Comparison of ENCODE assay signal across 8 cellular contexts in genomic region chr1:28668191-28668955, GRCh38. TPM values are rescaled to one million over a fixed set of nuclear protein-coding genes. Genes with fewer than 3 reads are reported as not detected.
DNase-seq lines count a peak whose midpoint lies in the region; ATAC-seq lines count a peak whose summit lies in the region.

TSS of gene GMEB1 (plus strand) at chr1:28668784. CDS start at chr1:28683613, 14,829 bp downstream.

- no peaks in the 10 kb centered on the region for H3K27me3 ChIP-seq in CD4-positive, alpha-beta memory T cell (ENCODE audit: insufficient read depth, low read length)
- H3K27me3 ChIP-seq in effector memory CD4-positive, alpha-beta T cell (replicated peaks; ENCODE audit: control insufficient read depth, insufficient read depth, low read length, poor library complexity, severe bottlenecking): no peaks in the 10 kb centered on the region

- no peaks in the 10 kb centered on the region for H3K9me3 ChIP-seq in CD4-positive, alpha-beta memory T cell (ENCODE audit: control insufficient read depth in 1 of 2, low read length in 2 of 2)
- no peaks in the 10 kb centered on the region for H3K9me3 ChIP-seq in effector memory CD4-positive, alpha-beta T cell (ENCODE audit: control insufficient read depth, low read length)

- peak within 1 kb of the TSS; percentile 88 for H3K27ac ChIP-seq in CD4-positive, alpha-beta memory T cell (ENCODE audit: low read depth, low read length)
- H3K27ac ChIP-seq in effector memory CD4-positive, alpha-beta T cell (ENCODE audit: insufficient read depth, low read length, poor library complexity, severe bottlenecking): peak within 1 kb of the TSS; percentile 93

- H3K27me3 Mint-ChIP-seq in CD4-positive, alpha-beta memory T cell: no peaks in the 10 kb centered on the region
- H3K27me3 Mint-ChIP-seq in memory B cell: no peaks in the 10 kb centered on the region

- H3K4me1 Mint-ChIP-seq in CD4-positive, alpha-beta memory T cell: peaks cover 13 to 26% (median 18%) of the 10 kb centered on the region in 4 donors
- H3K4me1 Mint-ChIP-seq in memory B cell: peaks cover 9% of the 10 kb centered on the region

- no peaks in the 10 kb centered on the region for H3K9me3 Mint-ChIP-seq in CD4-positive, alpha-beta memory T cell
- H3K9me3 Mint-ChIP-seq in memory B cell: no peaks in the 10 kb centered on the region

- peak; percentile 79 to 86 (median 84) for DNase-seq in CD4-positive, alpha-beta memory T cell
- DNase-seq in HPDE6-E6E7 (ENCODE audit: extremely low spot score): peak; percentile 93
- DNase-seq in NOMO-1 (lab: John Stamatoyannopoulos, UW; ENCODE audit: unreplicated experiment in 2 of 2): peak; percentile 78 to 91
- DNase-seq in activated CD8-positive, alpha-beta memory T cell treated with anti-CD3 and anti-CD28 coated beads for 48 hours (ENCODE audit: low read depth in 2 of 3, low spot score in 2 of 3): peak; percentile 57 to 84 (median 74)
- DNase-seq in effector memory CD4-positive, alpha-beta T cell: peak; percentile 72 to 77 (median 74)
- peak; percentile 74 for DNase-seq in memory B cell (ENCODE audit: low spot score in 2 of 2)
- peak; percentile 73 to 80 (median 77) for DNase-seq in stimulated activated CD4-positive, alpha-beta T cell treated with anti-CD3 and anti-CD28 coated beads, TNF-alpha, amount 100 ng/mL, for 48 hours (ENCODE audit: low read depth in 3 of 3)

- H3K4me1 ChIP-seq in CD4-positive, alpha-beta memory T cell (ENCODE audit: insufficient read depth, low read length): peaks cover 21% of the 10 kb centered on the region
- H3K4me1 ChIP-seq in effector memory CD4-positive, alpha-beta T cell (ENCODE audit: control insufficient read depth, insufficient read depth, low read length, poor library complexity, severe bottlenecking): peaks cover 10% of the 10 kb centered on the region

- CTCF ChIA-PET in CD4-positive, alpha-beta memory T cell (lab: Charles Lee; ENCODE audit: partially characterized antibody): interaction anchor here (0.7 to 2.6 kb wide), 11 partner anchors 13 to 115 kb away, joined by 3 to 29 read pairs (median 3); partner anchors contain the start of genes RNU11, TAF12 and YTHDF2

- intact Hi-C loops in CD4-positive, alpha-beta memory T cell (cut with micrococcal nuclease): loop anchor here (1.0 to 5.0 kb wide), 5 partner anchors 20 to 514 kb away; partner anchors contain the start of genes RNU11, SRSF4 and TAF12

- ATAC-seq in GM19467 (IDR thresholded peaks at IDR 0.05; ENCODE audit: unreplicated experiment) (peak; percentile 76), memory B cell (ENCODE audit: low read depth) (peak; percentile 75)

- peak within 1 kb of the TSS; percentile 89 to 92 for H3K4me3 ChIP-seq in CD4-positive, alpha-beta memory T cell (ENCODE audit: low read length in 2 of 2)
- peak within 1 kb of the TSS; percentile 87 for H3K4me3 ChIP-seq in effector memory CD4-positive, alpha-beta T cell (ENCODE audit: insufficient read depth, low read depth, low read length, poor library complexity, severe bottlenecking)

- peaks cover 0 to 8% of the 10 kb centered on the region in 2 donors for H3K36me3 Mint-ChIP-seq in CD4-positive, alpha-beta memory T cell
- H3K36me3 Mint-ChIP-seq in memory B cell: no peaks in the 10 kb centered on the region

- POLR2A ChIA-PET in CD4-positive, alpha-beta memory T cell (lab: Charles Lee; ENCODE audit: partially characterized antibody): interaction anchor here (0.8 to 7.8 kb wide), 24 partner anchors 9 to 514 kb away, joined by 3 to 202 read pairs (median 6); partner anchors contain the start of genes MED18, RCC1, RNU11 and SRSF4

- H3K36me3 ChIP-seq in CD4-positive, alpha-beta memory T cell (ENCODE audit: insufficient read depth, low read length): no peaks in the 10 kb centered on the region
- no peaks in the 10 kb centered on the region for H3K36me3 ChIP-seq in effector memory CD4-positive, alpha-beta T cell (ENCODE audit: control insufficient read depth, insufficient read depth, low read length)

- H3K4me3 Mint-ChIP-seq in CD4-positive, alpha-beta memory T cell: peak within 1 kb of the TSS; percentile 92 to 97 (median 93)
- peak within 1 kb of the TSS; percentile 92 for H3K4me3 Mint-ChIP-seq in memory B cell

- peak within 1 kb of the TSS; percentile 98 to 100 (median 98) for H3K27ac Mint-ChIP-seq in CD4-positive, alpha-beta memory T cell
- H3K27ac Mint-ChIP-seq in memory B cell: peak within 1 kb of the TSS; percentile 96

RNA-seq across cellular contexts. Expression of gene GMEB1, which starts in this region (rescaled TPM):
- total RNA-seq in CD4-positive, alpha-beta memory T cell: 10 to 100 TPM; 21.8 to 21.9 TPM
- 10 to 100 TPM in 1 of 2 donors, 1 to 10 TPM in 1; 9.7 to 17.9 TPM for polyA plus RNA-seq in CD4-positive, alpha-beta memory T cell

Comparison
In these comparisons a context has a peak if more than half of its experiments do, and no peak if none do; other contexts are left out.
1. Peak in every context shown above with its lines: DNase-seq, ATAC-seq, H3K4me3 ChIP-seq and H3K27ac ChIP-seq.